21 cellular contexts compared by ENCODE assay signal in the genomic region with DNA sequence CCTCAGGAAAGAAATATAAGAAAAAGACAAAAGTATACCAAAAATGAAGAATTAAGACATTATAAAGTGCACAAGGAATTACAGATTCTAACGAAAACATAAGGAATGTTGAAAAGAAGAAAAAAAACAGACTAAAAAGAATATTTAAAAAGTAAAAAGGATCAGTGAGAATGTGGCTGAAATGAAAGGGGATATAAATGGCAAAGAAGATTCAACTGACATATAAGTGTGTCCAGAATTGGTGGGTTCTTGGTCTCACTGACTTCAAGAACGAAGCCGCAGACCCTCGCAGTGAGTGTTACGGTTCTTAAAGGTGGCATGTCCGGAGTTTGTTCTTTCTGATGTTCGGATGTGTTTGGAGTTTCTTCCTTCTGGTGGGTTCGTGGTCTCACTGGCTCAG. TPM values are rescaled to one million over a fixed set of nuclear protein-coding genes. Genes with fewer than 3 reads are reported as not detected.
DNase-seq lines count a peak whose midpoint lies in the region; ATAC-seq, FAIRE-seq and TF ChIP-seq lines count a peak whose summit lies in the region.
"Had no signal": no experiment of that assay in that cellular context is flagged by ENCODE, and none has a peak within 500 bp of the region (broad histone marks: within the 10 kb centered on the region; RNA-seq: fewer than 3 reads in every experiment).

No MANE protein-coding gene starts in this region.

- H3K4me2 ChIP-seq in HCT116 (ENCODE audit: low read length) (no peak overlapping the region), PC-9 (no peak overlapping the region), astrocyte (ENCODE audit: low read length) (peak overlapping the region; percentile 53), osteoblast (ENCODE audit: insufficient read depth, low read length) (peak overlapping the region; percentile 72)
- H3K4me2 ChIP-seq: A549, GM23338 had no signal

- peaks cover 51% of the 10 kb centered on the region for H4K20me1 ChIP-seq in HCT116 (ENCODE audit: insufficient read depth)
- no peaks in the 10 kb centered on the region for H4K20me1 ChIP-seq in PC-9 (ENCODE audit: insufficient read depth)
- peaks cover 87% of the 10 kb centered on the region for H4K20me1 ChIP-seq in astrocyte (ENCODE audit: insufficient read depth, low read length)
- H4K20me1 ChIP-seq in osteoblast (ENCODE audit: insufficient read depth, low read length), result peaks cover 26% of the 10 kb centered on the region

- no peak overlapping the region for H2AFZ ChIP-seq in HCT116 (ENCODE audit: low read depth, low read length, poor library complexity, severe bottlenecking)
- H2AFZ ChIP-seq in PC-9, result no peak overlapping the region
- no peak overlapping the region for H2AFZ ChIP-seq in astrocyte (ENCODE audit: low read depth, low read length)
- no peak overlapping the region for H2AFZ ChIP-seq in osteoblast (ENCODE audit: low read length)
- H2AFZ ChIP-seq: GM23338 had no signal

- ATAC-seq in HCT116, result no peak
- no peak for ATAC-seq in GM18517 (IDR thresholded peaks at IDR 0.05; ENCODE audit: unreplicated experiment)
- ATAC-seq in GM19395 (IDR thresholded peaks at IDR 0.05; ENCODE audit: unreplicated experiment), result no peak
- ATAC-seq: CD8-positive, alpha-beta T cell; GM23338 had no signal

- CTCF ChIA-PET in HCT116 (lab: Charles Lee) (no interaction called here), PC-9 (lab: Charles Lee) (no interaction called here)

- peaks cover 26% of the 10 kb centered on the region; the same call in 1 of the 2 replicates for H3F3A ChIP-seq in PC-9 (ENCODE audit: insufficient read depth, low read depth)

- H3K4me3 Mint-ChIP-seq in astrocyte (ENCODE audit: unreplicated experiment), result no peak overlapping the region
- H3K4me3 Mint-ChIP-seq: CD14-positive monocyte; CD8-positive, alpha-beta T cell; GM23338 had no signal

- FAIRE-seq in astrocyte (lab: Jason Lieb, UNC), result no peak
- FAIRE-seq: A549, D721Med, G401.6, GM12891 had no signal

- H3K27ac ChIP-seq in HCT116 (ENCODE audit: low read depth, low read length), result no peak overlapping the region; the same call in 1 of the 2 replicates
- H3K27ac ChIP-seq in PC-9, result 0 out of 2 replicates have a peak overlapping the region, but pooled peaks have one; percentile 2
- H3K27ac ChIP-seq in astrocyte (ENCODE audit: low read depth, low read length), result peak overlapping the region; percentile 65
- H3K27ac ChIP-seq in osteoblast (ENCODE audit: low read depth, low read length), result no peak overlapping the region
- H3K27ac ChIP-seq: A549, HL-60 had no signal

- BruUV-seq in HCT116 (replicated peaks; lab: Mats Ljungman, UMichigan), result no TSS peak
- BruUV-seq in PC-9 (replicated peaks; lab: Mats Ljungman, UMichigan), result no TSS peak

- H3K36me3 Mint-ChIP-seq in astrocyte (ENCODE audit: low read depth, unreplicated experiment), result peaks cover 34% of the 10 kb centered on the region

- intact Hi-C loops in HCT116 (cut with micrococcal nuclease) (no loop called here), PC-9 (cut with micrococcal nuclease; ENCODE audit: unreplicated experiment) (no loop called here)

- DNase-seq in HCT116 (ENCODE audit: low read depth, low spot score), result no peak
- no peak for DNase-seq in PC-9
- DNase-seq in astrocyte (ENCODE audit: low read depth), result no peak
- DNase-seq in osteoblast (ENCODE audit: insufficient read length, low spot score, missing footprints), result no peak
- DNase-seq in Kasumi-1 (lab: John Stamatoyannopoulos, UW), result no peak
- DNase-seq in GM13976 (ENCODE audit: low spot score), result no peak
- DNase-seq: CD8-positive, alpha-beta T cell; COR-L47; DMS153; DMS79 treated with DMSO at 0.1 percent for 48 hours; EL; H7 had no signal

- TF ChIP-seq CTCF in HCT116 (IDR thresholded peaks at IDR 0.05 in 2 of 3, conservative IDR thresholded peaks at IDR 0.05 in 1 of 3; ENCODE audit: borderline replicate concordance in 1 of 3, insufficient read depth in 1 of 3, low read depth in 2 of 3, low read length in 2 of 3) (no peak), PC-9 (conservative IDR thresholded peaks at IDR 0.05) (no peak), astrocyte (IDR thresholded peaks at IDR 0.05; ENCODE audit: insufficient read depth, low read depth, low read length) (no peak), osteoblast (IDR thresholded peaks at IDR 0.05; ENCODE audit: extremely low read depth, low read depth, low read length) (no peak), GM13976 (IDR thresholded peaks at IDR 0.05; ENCODE audit: borderline replicate concordance, control extremely low read depth, extremely low read depth, insufficient read depth, missing control alignments) (no peak)

- peaks cover 21% of the 10 kb centered on the region for H3K4me1 Mint-ChIP-seq in astrocyte (ENCODE audit: low read depth, unreplicated experiment)
- H3K4me1 Mint-ChIP-seq: CD14-positive monocyte, GM23338 had no signal

- no peak for TF ChIP-seq RAD21 in HCT116 (IDR thresholded peaks at IDR 0.05; ENCODE audit: low read depth)

- peaks cover 7 to 41% of the 10 kb centered on the region in 2 experiments for H3K36me3 ChIP-seq in HCT116 (ENCODE audit: control insufficient read depth in 1 of 2, insufficient read depth in 2 of 2, low read length in 2 of 2)
- H3K36me3 ChIP-seq in PC-9 (ENCODE audit: low read depth), result peaks cover 38% of the 10 kb centered on the region; the same call in 1 of the 2 replicates
- H3K36me3 ChIP-seq in astrocyte (ENCODE audit: insufficient read depth, low read length), result peaks cover 27% of the 10 kb centered on the region
- peaks cover 26% of the 10 kb centered on the region for H3K36me3 ChIP-seq in osteoblast (ENCODE audit: insufficient read depth, low read length)

- POLR2A ChIA-PET in HCT116 (lab: Charles Lee) (no interaction called here), PC-9 (lab: Charles Lee; ENCODE audit: unreplicated experiment) (no interaction called here)

- RAD21 ChIA-PET in HCT116 (lab: Charles Lee; ENCODE audit: low non-redundant PET in 1 of 2, low total read pairs in 2 of 2, uncharacterized antibody in 2 of 2, unreplicated experiment in 2 of 2), result no interaction called here

- no peak overlapping the region for H3K4me3 ChIP-seq in HCT116 (replicated peaks in 1 of 2; ENCODE audit: low read depth in 1 of 2, low read length in 2 of 2)
- H3K4me3 ChIP-seq in PC-9, result no peak overlapping the region
- H3K4me3 ChIP-seq in astrocyte (ENCODE audit: insufficient read depth, low read depth, low read length), result no peak overlapping the region
- no peak overlapping the region for H3K4me3 ChIP-seq in osteoblast (ENCODE audit: insufficient read depth, low read length)
- H3K4me3 ChIP-seq: A549, GM23338 had no signal

- H3K9me3 ChIP-seq in HCT116 (ENCODE audit: control insufficient read depth in 1 of 2, insufficient read depth in 1 of 2, low read depth in 1 of 2, low read length in 2 of 2), result no peaks in the 10 kb centered on the region
- H3K9me3 ChIP-seq in PC-9 (ENCODE audit: insufficient read depth, low read depth), result peaks cover 10% of the 10 kb centered on the region; the same call in 1 of the 2 replicates
- H3K9me3 ChIP-seq in astrocyte (ENCODE audit: insufficient read depth, low read depth, low read length), result no peaks in the 10 kb centered on the region
- H3K9me3 ChIP-seq in osteoblast (ENCODE audit: low read depth, low read length), result no peaks in the 10 kb centered on the region

- H3K27me3 ChIP-seq in HCT116 (ENCODE audit: insufficient read depth, low read length), result no peaks in the 10 kb centered on the region
- no peaks in the 10 kb centered on the region for H3K27me3 ChIP-seq in PC-9 (ENCODE audit: insufficient read depth, low read depth)
- H3K27me3 ChIP-seq in astrocyte (ENCODE audit: insufficient read depth, low read length), result no peaks in the 10 kb centered on the region
- no peaks in the 10 kb centered on the region for H3K27me3 ChIP-seq in osteoblast (ENCODE audit: insufficient read depth, low read length)

- H3K27ac Mint-ChIP-seq in astrocyte (ENCODE audit: unreplicated experiment), result no peak overlapping the region
- H3K27ac Mint-ChIP-seq: CD8-positive, alpha-beta T cell; GM23338 had no signal

- no peaks in the 10 kb centered on the region for H3K9me3 Mint-ChIP-seq in astrocyte (ENCODE audit: unreplicated experiment)

- in situ Hi-C loops in GM13976 (cut with MboI; ENCODE audit: low sequenced_read_pairs, unreplicated experiment), result no loop called here

- no peaks in the 10 kb centered on the region for H3K27me3 Mint-ChIP-seq in astrocyte (ENCODE audit: low read depth, unreplicated experiment)

- peaks cover 99% of the 10 kb centered on the region for H3K79me2 ChIP-seq in HCT116 (ENCODE audit: insufficient read depth, low read length)
- peaks cover 63% of the 10 kb centered on the region for H3K79me2 ChIP-seq in PC-9 (ENCODE audit: low read depth)
- peaks cover 98% of the 10 kb centered on the region for H3K79me2 ChIP-seq in astrocyte (ENCODE audit: insufficient read depth, low read length)
- peaks cover 92% of the 10 kb centered on the region for H3K79me2 ChIP-seq in osteoblast (ENCODE audit: insufficient read depth, low read length)

- H3K4me1 ChIP-seq in HCT116 (ENCODE audit: control insufficient read depth in 1 of 2, insufficient read depth in 2 of 2, low read length in 2 of 2) (peaks cover 7 to 37% of the 10 kb centered on the region in 2 experiments; a peak in 3 of 4 replicates), PC-9 (replicated peaks; ENCODE audit: insufficient read depth) (no peaks in the 10 kb centered on the region), astrocyte (ENCODE audit: insufficient read depth, low read length) (peaks cover 44% of the 10 kb centered on the region), osteoblast (ENCODE audit: insufficient read depth, low read length) (peaks cover 33% of the 10 kb centered on the region)

- H3K9ac ChIP-seq in HCT116 (ENCODE audit: low read length) (no peak overlapping the region), astrocyte (ENCODE audit: low read length) (peak overlapping the region; percentile 7)

- H3K9me2 ChIP-seq in HCT116 (ENCODE audit: insufficient read depth) (no peaks in the 10 kb centered on the region), PC-9 (ENCODE audit: insufficient read depth) (no peaks in the 10 kb centered on the region)

- TF ChIP-seq POLR2A in HCT116 (IDR thresholded peaks at IDR 0.05; ENCODE audit: borderline replicate concordance, extremely low read depth, insufficient read depth, insufficient read length), result no peak

TF ChIP-seq in HCT116, 20 proteins besides CTCF, POLR2A, EP300 and RAD21:
- TF ChIP-seq EZH2 (IDR thresholded peaks at IDR 0.05) (no peak), CBX3 (IDR thresholded peaks at IDR 0.05; ENCODE audit: low read depth) (no peak), POLR2AphosphoS5 (IDR thresholded peaks at IDR 0.05; ENCODE audit: low read depth, low read length) (peak; percentile 42)
- TF ChIP-seq, protein P1, sequence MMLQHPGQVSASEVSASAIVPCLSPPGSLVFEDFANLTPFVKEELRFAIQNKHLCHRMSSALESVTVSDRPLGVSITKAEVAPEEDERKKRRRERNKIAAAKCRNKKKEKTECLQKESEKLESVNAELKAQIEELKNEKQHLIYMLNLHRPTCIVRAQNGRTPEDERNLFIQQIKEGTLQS (IDR thresholded peaks at IDR 0.05), result no peak

RNA-seq across cellular contexts. Expression of a gene that starts 44.8 kb away (rescaled TPM):
- 532 TPM for total RNA-seq in HCT116 (2021; ENCODE audit: unreplicated experiment)
- 106 and 160 TPM in 2 replicates for polyA plus RNA-seq in HCT116 (2012)
- total RNA-seq in PC-9 (2021), result 83.1 and 112 TPM in 2 replicates
- 214 and 243 TPM in 2 replicates for total RNA-seq in astrocyte
- total RNA-seq in osteoblast, result 187 and 278 TPM in 2 replicates

Comparison
In these comparisons a context has a peak if more than half of its experiments do, and no peak if none do; other contexts are left out.
1. H3K27ac ChIP-seq: peak in PC-9 (single experiment) and astrocyte (single experiment); none in HCT116 (single experiment) and osteoblast (single experiment).
2. H3K4me2 ChIP-seq: peak in astrocyte (single experiment) and osteoblast (single experiment); none in HCT116 (single experiment) and PC-9 (single experiment).